ENCODE assay signal across 16 cellular contexts in the genomic region with DNA sequence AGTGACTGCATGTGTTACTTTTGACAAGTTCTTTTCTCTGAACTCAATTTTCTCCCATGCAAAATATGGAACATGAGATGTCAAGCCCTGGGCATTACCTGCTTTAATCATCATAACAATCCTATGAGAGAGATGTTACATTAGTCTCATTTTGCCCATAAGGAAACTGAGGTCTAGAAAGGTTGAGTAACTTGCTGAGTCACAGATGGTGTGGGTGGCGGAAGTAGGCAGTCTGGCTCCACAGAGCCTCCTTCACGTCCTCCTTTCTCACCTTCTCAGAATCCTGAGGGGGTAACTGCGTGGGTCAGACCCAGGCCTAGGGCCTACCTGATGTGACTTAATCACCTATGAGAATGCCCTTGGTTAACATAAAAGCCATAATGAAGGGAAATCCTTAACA. TPM values are rescaled to one million over a fixed set of nuclear protein-coding genes. Genes with fewer than 3 reads are reported as not detected.
A peak's percentile ranks its signal among the peaks of the same experiment; 100 is the strongest.
DNase-seq lines count a peak whose midpoint lies in the region; ATAC-seq and TF ChIP-seq lines count a peak whose summit lies in the region.
"Had no signal": no experiment of that assay in that cellular context is flagged by ENCODE, and none has a peak within 500 bp of the region (broad histone marks: within the 10 kb centered on the region; RNA-seq: fewer than 3 reads in every experiment).

No MANE protein-coding gene starts in this region.

- H2AFZ ChIP-seq in osteoblast (ENCODE audit: low read length): peak overlapping the region; percentile 25

- whole genome bisulfite sequencing in esophagus muscularis mucosa: 86% methylated on average over 3 of the region's 3 CpGs

- H3K9me3 ChIP-seq in breast epithelium (no peaks in the 10 kb centered on the region), osteoblast (ENCODE audit: low read depth, low read length) (no peaks in the 10 kb centered on the region), esophagus muscularis mucosa (no peaks in the 10 kb centered on the region)
- H3K9me3 ChIP-seq: SJSA1 had no signal

- H3K27ac ChIP-seq in breast epithelium (peak overlapping the region; percentile 26 to 35), osteoblast (ENCODE audit: low read depth, low read length) (peak overlapping the region; percentile 5), esophagus muscularis mucosa (replicated peaks in 1 of 4) (peak overlapping the region in 2 of 4 donors; percentile 64 to 66)
- H3K27ac ChIP-seq: SJSA1 had no signal

- no peak for TF ChIP-seq EP300 in esophagus muscularis mucosa (IDR thresholded peaks at IDR 0.05)

- peak; percentile 38 to 49 for ATAC-seq in activated CD4-positive, CD25-positive, alpha-beta regulatory T cell treated with anti-CD3 and anti-CD28 coated beads, Interleukin-2, amount 50 U/mL, for 24 hours
- peak; percentile 46 for ATAC-seq in HG03432 (IDR thresholded peaks at IDR 0.05; ENCODE audit: unreplicated experiment)
- ATAC-seq: left colon; stimulated activated naive B cell treated with anti-CD40 and anti-IgM and Interleukin-4, amounts not matched to agents 10 μg/mL and 1 μg/mL and 100 μg/mL, for 72 hours had no signal

- H4K20me1 ChIP-seq in osteoblast (ENCODE audit: insufficient read depth, low read length): no peaks in the 10 kb centered on the region

- no peak for TF ChIP-seq CTCF in breast epithelium (IDR thresholded peaks at IDR 0.05)
- no peak for TF ChIP-seq CTCF in osteoblast (IDR thresholded peaks at IDR 0.05; ENCODE audit: extremely low read depth, low read depth, low read length)
- TF ChIP-seq CTCF in esophagus muscularis mucosa (IDR thresholded peaks at IDR 0.05): no peak

- H3K36me3 ChIP-seq in breast epithelium (no peaks in the 10 kb centered on the region), osteoblast (ENCODE audit: insufficient read depth, low read length) (no peaks in the 10 kb centered on the region), esophagus muscularis mucosa (peaks cover 0 to 12% (median 0%) of the 10 kb centered on the region in 4 donors)
- H3K36me3 ChIP-seq: SJSA1 had no signal

- H3K79me2 ChIP-seq in osteoblast (ENCODE audit: insufficient read depth, low read length): no peaks in the 10 kb centered on the region

- no peak overlapping the region for H3K4me2 ChIP-seq in osteoblast (ENCODE audit: insufficient read depth, low read length)

- DNase-seq in activated CD4-positive, CD25-positive, alpha-beta regulatory T cell treated with anti-CD3 and anti-CD28 coated beads, Interleukin-2, amount 50 U/mL, for 72 hours: no peak
- DNase-seq in breast epithelium (ENCODE audit: low spot score in 2 of 2): no peak
- DNase-seq in osteoblast (ENCODE audit: insufficient read length, low spot score, missing footprints): no peak
- no peak for DNase-seq in esophagus muscularis mucosa (ENCODE audit: extremely low spot score)
- DNase-seq in NCI-H774 (lab: John Stamatoyannopoulos, UW): no peak
- DNase-seq in NCI-H526 (lab: John Stamatoyannopoulos, UW): no peak
- DNase-seq: activated CD8-positive, alpha-beta memory T cell treated with anti-CD3 and anti-CD28 coated beads, Interleukin-2, amount 50 U/mL, for 4 hours; CD8-positive, alpha-beta memory T cell; central memory CD4-positive, alpha-beta T cell; left colon; MV-4-11; NCI-H2171 treated with DMSO at 0.1 percent for 48 hours; stimulated activated naive B cell treated with anti-CD40 and anti-IgM and Interleukin-4, amounts not matched to agents 10 μg/mL and 1 μg/mL and 100 μg/mL, for 72 hours had no signal

- no peaks in the 10 kb centered on the region for H3K4me1 ChIP-seq in breast epithelium
- H3K4me1 ChIP-seq in osteoblast (ENCODE audit: insufficient read depth, low read length): peaks cover 7% of the 10 kb centered on the region
- H3K4me1 ChIP-seq in esophagus muscularis mucosa: peaks cover 87 to 100% (median 95%) of the 10 kb centered on the region in 4 donors
- H3K4me1 ChIP-seq: SJSA1 had no signal

- H3K27me3 ChIP-seq in breast epithelium (no peaks in the 10 kb centered on the region), osteoblast (ENCODE audit: insufficient read depth, low read length) (no peaks in the 10 kb centered on the region), esophagus muscularis mucosa (no peaks in the 10 kb centered on the region)
- H3K27me3 ChIP-seq: SJSA1 had no signal

- TF ChIP-seq POLR2A in breast epithelium (IDR thresholded peaks at IDR 0.05) (no peak), esophagus muscularis mucosa (IDR thresholded peaks at IDR 0.05; ENCODE audit: low read depth) (no peak)

- intact Hi-C loops in breast epithelium (cut with DNase I; ENCODE audit: low total_unique reads): loop anchor here (2.0 kb wide), 1 partner anchor 42 kb away; no protein-coding TSS in a partner anchor
- intact Hi-C loops in esophagus muscularis mucosa (cut with DNase I): no loop called here

- H3K4me3 ChIP-seq in breast epithelium (no peak overlapping the region), osteoblast (ENCODE audit: insufficient read depth, low read length) (no peak overlapping the region), esophagus muscularis mucosa (no peak overlapping the region)
- H3K4me3 ChIP-seq: SJSA1 had no signal

RNA-seq across cellular contexts. Expression of a gene that starts 50.7 kb away (rescaled TPM):
- total RNA-seq in breast epithelium: 10 to 100 TPM; 49.9 to 87.2 (median 71.8) TPM
- 50.3 and 69.2 TPM in 2 replicates for total RNA-seq in osteoblast
- 100 to 1,000 TPM in 3 of 4 donors, 10 to 100 TPM in 1; 84.0 to 177 (median 105) TPM for total RNA-seq in esophagus muscularis mucosa
- total RNA-seq: CD8-positive, alpha-beta memory T cell had no signal
